8 cellular contexts compared by ENCODE assay signal in genomic region chr6:161444464-161444863, GRCh38.
DNase-seq lines count a peak whose midpoint lies in the region; ATAC-seq and TF ChIP-seq lines count a peak whose summit lies in the region.

No MANE protein-coding gene starts in this region.

- no peak for TF ChIP-seq POLR2A in prostate gland (IDR thresholded peaks at IDR 0.05)

- H3K4me1 Mint-ChIP-seq in glutamatergic neuron (ENCODE audit: low read depth, unreplicated experiment), result peaks cover 8% of the 10 kb centered on the region

- peaks cover 1% of the 10 kb centered on the region for H3K27me3 Mint-ChIP-seq in glutamatergic neuron (ENCODE audit: unreplicated experiment)

- peak; percentile 81 for ATAC-seq in GM18519 (IDR thresholded peaks at IDR 0.05; ENCODE audit: low FRiP score, unreplicated experiment)
- ATAC-seq in HG02970 (IDR thresholded peaks at IDR 0.05; ENCODE audit: low FRiP score, unreplicated experiment), result no peak

- H3K4me3 Mint-ChIP-seq in glutamatergic neuron (ENCODE audit: unreplicated experiment), result no peak overlapping the region

- peaks cover 4% of the 10 kb centered on the region for H3K9me3 Mint-ChIP-seq in glutamatergic neuron (ENCODE audit: unreplicated experiment)

- no peak for TF ChIP-seq CTCF in glutamatergic neuron (IDR thresholded peaks at IDR 0.05; ENCODE audit: partially characterized antibody, unreplicated experiment)
- peak in 1 of 4 experiments; percentile 6 for TF ChIP-seq CTCF in prostate gland (IDR thresholded peaks at IDR 0.05)

- H3K36me3 ChIP-seq in prostate gland, result no peaks in the 10 kb centered on the region

- DNase-seq in SHP77 treated with DMSO at 0.1 percent for 48 hours (lab: John Stamatoyannopoulos, UW) (peak; percentile 52), glutamatergic neuron (peak; percentile 30), pons (ENCODE audit: low spot score) (peak; percentile 65), NCI-H2196 (lab: John Stamatoyannopoulos, UW; ENCODE audit: unreplicated experiment) (no peak), prostate gland (ENCODE audit: low spot score) (no peak)
- DNase-seq in effector CD8-positive, alpha-beta T cell (lab: John Stamatoyannopoulos, UW), result no peak

- WGBS in prostate gland, result 46% methylated on average over 15 of the region's 15 CpGs

- no peak overlapping the region for H3K27ac ChIP-seq in prostate gland

- H3K27ac Mint-ChIP-seq in glutamatergic neuron (ENCODE audit: unreplicated experiment), result peak overlapping the region; percentile 23

- H3K27me3 ChIP-seq in prostate gland (replicated peaks; ENCODE audit: insufficient read depth), result no peaks in the 10 kb centered on the region

- no peaks in the 10 kb centered on the region for H3K9me3 ChIP-seq in prostate gland

- no peaks in the 10 kb centered on the region for H3K4me1 ChIP-seq in prostate gland (replicated peaks)

- intact Hi-C loops in prostate gland (cut with DNase I), result no loop called here

- peaks cover 5% of the 10 kb centered on the region for H3K36me3 Mint-ChIP-seq in glutamatergic neuron (ENCODE audit: unreplicated experiment)

- no peak overlapping the region for H3K4me3 ChIP-seq in prostate gland

Comparison
In these comparisons a context has a peak if more than half of its experiments do, and no peak if none do; other contexts are left out.
1. DNase-seq: peak in SHP77 treated with DMSO at 0.1 percent for 48 hours (single experiment), glutamatergic neuron (single experiment) and pons (single experiment); none in NCI-H2196 (single experiment), effector CD8-positive, alpha-beta T cell (single experiment) and prostate gland (single experiment).